ENCODE assay signal across 10 cellular contexts in genomic region chr1:67338642-67339041, GRCh38. TPM values are rescaled to one million over a fixed set of nuclear protein-coding genes. Genes with fewer than 3 reads are reported as not detected.
DNase-seq lines count a peak whose midpoint lies in the region; ATAC-seq and TF ChIP-seq lines count a peak whose summit lies in the region.
"Had no signal": no experiment of that assay in that cellular context is flagged by ENCODE, and none has a peak within 500 bp of the region (broad histone marks: within the 10 kb centered on the region; RNA-seq: fewer than 3 reads in every experiment).

No MANE protein-coding gene starts in this region.

- no peak overlapping the region for H3K4me3 ChIP-seq in GM06990 (replicated peaks; ENCODE audit: low read depth, low read length)
- no peak overlapping the region for H3K4me3 ChIP-seq in CD8-positive, alpha-beta T cell (ENCODE audit: low read depth, low read length)

- H3K36me3 ChIP-seq in GM06990 (ENCODE audit: control insufficient read depth, insufficient read depth, low read length) = no peaks in the 10 kb centered on the region
- no peaks in the 10 kb centered on the region for H3K36me3 ChIP-seq in CD8-positive, alpha-beta T cell (ENCODE audit: insufficient read depth, low read length)

- no peaks in the 10 kb centered on the region for H3K27me3 ChIP-seq in GM06990 (replicated peaks; ENCODE audit: control insufficient read depth, insufficient read depth, low read length)
- H3K27me3 ChIP-seq in CD8-positive, alpha-beta T cell (ENCODE audit: insufficient read depth, low read length) = no peaks in the 10 kb centered on the region

- H3K4me3 Mint-ChIP-seq in activated naive CD4-positive, alpha-beta T cell treated with anti-CD3 and anti-CD28 coated beads, Interleukin-2, amount 50 U/mL, for 24 hours = peak overlapping the region; percentile 68
- H3K4me3 Mint-ChIP-seq in mesothelial cell of epicardium (no peak overlapping the region), osteocyte (ENCODE audit: unreplicated experiment) (no peak overlapping the region)
- H3K4me3 Mint-ChIP-seq in CD8-positive, alpha-beta T cell = no peak overlapping the region
- H3K4me3 Mint-ChIP-seq: central memory CD8-positive, alpha-beta T cell had no signal

- no peaks in the 10 kb centered on the region for H3K27me3 Mint-ChIP-seq in activated naive CD4-positive, alpha-beta T cell treated with anti-CD3 and anti-CD28 coated beads, Interleukin-2, amount 50 U/mL, for 24 hours
- H3K27me3 Mint-ChIP-seq in mesothelial cell of epicardium (ENCODE audit: low read depth) (no peaks in the 10 kb centered on the region), osteocyte (ENCODE audit: unreplicated experiment) (no peaks in the 10 kb centered on the region)
- no peaks in the 10 kb centered on the region for H3K27me3 Mint-ChIP-seq in CD8-positive, alpha-beta T cell (ENCODE audit: low read depth)
- H3K27me3 Mint-ChIP-seq: central memory CD8-positive, alpha-beta T cell had no signal

- H3K27ac Mint-ChIP-seq in activated naive CD4-positive, alpha-beta T cell treated with anti-CD3 and anti-CD28 coated beads, Interleukin-2, amount 50 U/mL, for 24 hours = peak overlapping the region; percentile 88
- H3K27ac Mint-ChIP-seq in mesothelial cell of epicardium (no peak overlapping the region), osteocyte (ENCODE audit: unreplicated experiment) (no peak overlapping the region)
- no peak overlapping the region for H3K27ac Mint-ChIP-seq in CD8-positive, alpha-beta T cell

- peaks cover 25% of the 10 kb centered on the region for H3K4me1 ChIP-seq in CD8-positive, alpha-beta T cell (ENCODE audit: insufficient read depth, low read length)

- POLR2A ChIA-PET in CD8-positive, alpha-beta T cell (lab: Charles Lee) = no interaction called here

- peaks cover 43% of the 10 kb centered on the region for H3K36me3 Mint-ChIP-seq in activated naive CD4-positive, alpha-beta T cell treated with anti-CD3 and anti-CD28 coated beads, Interleukin-2, amount 50 U/mL, for 24 hours
- no peaks in the 10 kb centered on the region for H3K36me3 Mint-ChIP-seq in mesothelial cell of epicardium
- no peaks in the 10 kb centered on the region for H3K36me3 Mint-ChIP-seq in CD8-positive, alpha-beta T cell
- no peaks in the 10 kb centered on the region for H3K36me3 Mint-ChIP-seq in osteocyte (ENCODE audit: unreplicated experiment)

- H3K9me3 Mint-ChIP-seq in activated naive CD4-positive, alpha-beta T cell treated with anti-CD3 and anti-CD28 coated beads, Interleukin-2, amount 50 U/mL, for 24 hours = no peaks in the 10 kb centered on the region
- H3K9me3 Mint-ChIP-seq in mesothelial cell of epicardium (no peaks in the 10 kb centered on the region), osteocyte (ENCODE audit: unreplicated experiment) (no peaks in the 10 kb centered on the region)
- H3K9me3 Mint-ChIP-seq in CD8-positive, alpha-beta T cell = no peaks in the 10 kb centered on the region
- H3K9me3 Mint-ChIP-seq: central memory CD8-positive, alpha-beta T cell had no signal

- intact Hi-C loops in CD8-positive, alpha-beta T cell (cut with DNase I, micrococcal nuclease) = no loop called here

- CTCF ChIA-PET in CD8-positive, alpha-beta T cell (lab: Charles Lee) = no interaction called here

- ATAC-seq in GM19372 (IDR thresholded peaks at IDR 0.05; ENCODE audit: low read depth, unreplicated experiment) = peak; percentile 32
- peak; percentile 44 for ATAC-seq in HG03159 (IDR thresholded peaks at IDR 0.05; ENCODE audit: unreplicated experiment)
- ATAC-seq in CD8-positive, alpha-beta T cell = no peak

- no peak overlapping the region for H3K27ac ChIP-seq in CD8-positive, alpha-beta T cell (ENCODE audit: low read depth, low read length)

- peaks cover 89% of the 10 kb centered on the region for H3K4me1 Mint-ChIP-seq in activated naive CD4-positive, alpha-beta T cell treated with anti-CD3 and anti-CD28 coated beads, Interleukin-2, amount 50 U/mL, for 24 hours
- peaks cover 2% of the 10 kb centered on the region for H3K4me1 Mint-ChIP-seq in mesothelial cell of epicardium
- H3K4me1 Mint-ChIP-seq in CD8-positive, alpha-beta T cell (ENCODE audit: low read depth) = peaks cover 62% of the 10 kb centered on the region
- H3K4me1 Mint-ChIP-seq in osteocyte (ENCODE audit: unreplicated experiment) = peaks cover 20% of the 10 kb centered on the region

- TF ChIP-seq CTCF in GM06990 (IDR thresholded peaks at IDR 0.05; ENCODE audit: insufficient read depth, low read length, poor library complexity, severe bottlenecking) (no peak), mesothelial cell of epicardium (IDR thresholded peaks at IDR 0.05; ENCODE audit: unreplicated experiment) (no peak), osteocyte (IDR thresholded peaks at IDR 0.05) (no peak)
- TF ChIP-seq CTCF in CD8-positive, alpha-beta T cell (IDR thresholded peaks at IDR 0.05) = no peak

- no peaks in the 10 kb centered on the region for H3K9me3 ChIP-seq in CD8-positive, alpha-beta T cell (ENCODE audit: low read length)

- DNase-seq in GM06990 (ENCODE audit: extremely low read depth, insufficient read length) = peak; percentile 29
- no peak for DNase-seq in mesothelial cell of epicardium (ENCODE audit: low spot score in 2 of 2, unreplicated experiment in 2 of 2)
- DNase-seq in CD8-positive, alpha-beta T cell = no peak
- DNase-seq in T-helper 9 cell = no peak
- no peak for DNase-seq in osteocyte (ENCODE audit: extremely low spot score, unreplicated experiment)
- DNase-seq: NCI-H524 had no signal

RNA-seq across cellular contexts. Expression of gene IL12RB2, which starts 31.0 kb away (rescaled TPM):
- total RNA-seq in mesothelial cell of epicardium = 0.34 to 0.43 TPM in 2 of 3 replicates, not detected in the other
- 1 to 10 TPM; 1.5 to 2.2 TPM for total RNA-seq in CD8-positive, alpha-beta T cell
- total RNA-seq in osteocyte = not detected in 2 replicates
